In the genomic region with DNA sequence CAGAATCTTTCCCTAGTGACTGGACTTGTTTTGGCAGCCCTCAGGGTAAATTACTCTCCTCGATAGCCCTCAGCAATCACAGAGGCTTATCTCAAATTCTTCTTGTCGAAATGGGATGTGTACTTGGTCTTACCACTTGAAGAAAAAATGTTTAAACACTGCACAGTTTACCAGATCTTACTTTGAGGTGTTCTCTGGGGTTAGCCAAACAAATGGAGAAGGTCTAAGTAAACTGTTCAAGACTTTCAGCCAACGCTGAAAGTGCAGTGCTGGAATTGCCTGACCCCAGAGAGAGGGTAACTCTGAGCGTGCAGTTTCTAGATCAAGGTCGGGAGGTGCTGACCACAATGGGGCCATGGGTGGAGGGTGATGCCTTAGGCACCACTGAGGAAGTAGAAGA, we compare ENCODE assay signal across 16 cellular contexts. TPM values are rescaled to one million over a fixed set of nuclear protein-coding genes. Genes with fewer than 3 reads are reported as not detected.
DNase-seq lines count a peak whose midpoint lies in the region; ATAC-seq and TF ChIP-seq lines count a peak whose summit lies in the region.
"Had no signal": no experiment of that assay in that cellular context is flagged by ENCODE, and none has a peak within 500 bp of the region (broad histone marks: within the 10 kb centered on the region; RNA-seq: fewer than 3 reads in every experiment).

No MANE protein-coding gene starts in this region.

- H3K36me3 ChIP-seq in hepatocyte (replicated peaks; ENCODE audit: insufficient read depth, low read depth) (no peaks in the 10 kb centered on the region), A673 (ENCODE audit: insufficient read depth, low read length, poor library complexity, severe bottlenecking) (no peaks in the 10 kb centered on the region)
- H3K36me3 ChIP-seq: MG63, neutrophil had no signal

- intact Hi-C loops in A673 (cut with micrococcal nuclease; ENCODE audit: unreplicated experiment) = loop anchor here (2.0 to 10.0 kb wide), 2 partner anchors 273 to 477 kb away; no protein-coding TSS in a partner anchor

- H3K4me3 Mint-ChIP-seq in T-helper 17 cell = no peak overlapping the region
- H3K4me3 Mint-ChIP-seq in stimulated activated naive CD8-positive, alpha-beta T cell treated with anti-CD3 and anti-CD28 coated beads, Interleukin-15, Interleukin-2, amounts not matched to agents 100 ng/mL and 50 ng/mL, for 24 hours = peak overlapping the region; percentile 1
- H3K4me3 Mint-ChIP-seq: activated naive CD4-positive, alpha-beta T cell treated with anti-CD3 and anti-CD28 coated beads, Interleukin-2, amount 10 ng/mL, durations not matched to agents 7 days and 5 days had no signal

- 12% methylated on average over 5 of the region's 5 CpGs for WGBS in hepatocyte (ENCODE audit: low lambda C conversion rate, missing lambda C conversion rate)

- H3K9me2 ChIP-seq in hepatocyte (replicated peaks; ENCODE audit: insufficient read depth) = no peaks in the 10 kb centered on the region

- no peaks in the 10 kb centered on the region for H3K27me3 ChIP-seq in hepatocyte
- H3K27me3 ChIP-seq in A673 (replicated peaks; ENCODE audit: insufficient read depth, low read depth, low read length, poor library complexity) = no peaks in the 10 kb centered on the region
- H3K27me3 ChIP-seq: MG63 had no signal

- peak overlapping the region; percentile 30 for H3K4me2 ChIP-seq in hepatocyte
- H3K4me2 ChIP-seq: A549 had no signal

- BruUV-seq in A673 (replicated peaks; lab: Mats Ljungman, UMichigan) = no TSS peak

- POLR2A ChIA-PET in A673 (lab: Charles Lee; ENCODE audit: low non-redundant PET) = no interaction called here

- ATAC-seq in T-helper 17 cell (peak; percentile 78), HG03520 (IDR thresholded peaks at IDR 0.05; ENCODE audit: unreplicated experiment) (no peak)
- ATAC-seq: left lobe of liver had no signal

- no peaks in the 10 kb centered on the region for H3K9me3 Mint-ChIP-seq in stimulated activated naive CD8-positive, alpha-beta T cell treated with anti-CD3 and anti-CD28 coated beads, Interleukin-15, Interleukin-2, amounts not matched to agents 100 ng/mL and 50 ng/mL, for 24 hours
- H3K9me3 Mint-ChIP-seq: activated naive CD4-positive, alpha-beta T cell treated with anti-CD3 and anti-CD28 coated beads, Interleukin-2, amount 10 ng/mL, durations not matched to agents 7 days and 5 days had no signal

- H3K9me3 ChIP-seq in T-helper 17 cell (ENCODE audit: control insufficient read depth, low read length, poor library complexity, severe bottlenecking) (no peaks in the 10 kb centered on the region), hepatocyte (ENCODE audit: low read depth) (no peaks in the 10 kb centered on the region), A673 (ENCODE audit: low read depth, low read length, poor library complexity, severe bottlenecking) (no peaks in the 10 kb centered on the region)
- H3K9me3 ChIP-seq: A549, MG63, neutrophil had no signal

- H3K4me1 ChIP-seq in hepatocyte (ENCODE audit: insufficient read depth) = peaks cover 25% of the 10 kb centered on the region
- peaks cover 9% of the 10 kb centered on the region for H3K4me1 ChIP-seq in A673 (ENCODE audit: insufficient read depth, low read length, poor library complexity, severe bottlenecking)
- H3K4me1 ChIP-seq: A549 had no signal

- no peak for TF ChIP-seq CTCF in hepatocyte (IDR thresholded peaks at IDR 0.05; ENCODE audit: poor library complexity)
- TF ChIP-seq CTCF in GM20000 (IDR thresholded peaks at IDR 0.05; ENCODE audit: extremely low read depth, missing control alignments) = no peak
- no peak for TF ChIP-seq CTCF in A673 (conservative IDR thresholded peaks at IDR 0.05; ENCODE audit: low read depth, low read length)

- DNase-seq in SKM-1 treated with dmso at 0.1 percent for 144 hours (lab: John Stamatoyannopoulos, UW; ENCODE audit: unreplicated experiment) (peak; percentile 33), SKM-1 (lab: John Stamatoyannopoulos, UW; ENCODE audit: unreplicated experiment) (no peak), T-helper 17 cell (no peak), hepatocyte (ENCODE audit: low spot score) (no peak), GM20000 (ENCODE audit: low spot score) (no peak), A673 (ENCODE audit: low spot score) (no peak)
- DNase-seq: activated CD4-positive, alpha-beta T cell treated with anti-CD3 and anti-CD28 coated beads, Interleukin-2, amount 50 U/mL, for 1 hour; activated naive CD4-positive, alpha-beta T cell treated with anti-CD3 and anti-CD28 coated beads, Interleukin-2, amount 10 ng/mL, durations not matched to agents 7 days and 5 days; Calu3; MG63 had no signal

- H3K27ac Mint-ChIP-seq in T-helper 17 cell = no peak overlapping the region
- no peak overlapping the region for H3K27ac Mint-ChIP-seq in stimulated activated naive CD8-positive, alpha-beta T cell treated with anti-CD3 and anti-CD28 coated beads, Interleukin-15, Interleukin-2, amounts not matched to agents 100 ng/mL and 50 ng/mL, for 24 hours
- H3K27ac Mint-ChIP-seq: activated naive CD4-positive, alpha-beta T cell treated with anti-CD3 and anti-CD28 coated beads, Interleukin-2, amount 10 ng/mL, durations not matched to agents 7 days and 5 days had no signal

- H3K36me3 Mint-ChIP-seq in T-helper 17 cell (ENCODE audit: low read depth) = no peaks in the 10 kb centered on the region
- no peaks in the 10 kb centered on the region for H3K36me3 Mint-ChIP-seq in stimulated activated naive CD8-positive, alpha-beta T cell treated with anti-CD3 and anti-CD28 coated beads, Interleukin-15, Interleukin-2, amounts not matched to agents 100 ng/mL and 50 ng/mL, for 24 hours (ENCODE audit: low read depth)
- H3K36me3 Mint-ChIP-seq: activated naive CD4-positive, alpha-beta T cell treated with anti-CD3 and anti-CD28 coated beads, Interleukin-2, amount 10 ng/mL, durations not matched to agents 7 days and 5 days had no signal

- CTCF ChIA-PET in A673 (lab: Charles Lee) = no interaction called here

- H3K27me3 Mint-ChIP-seq in T-helper 17 cell = peaks cover 17% of the 10 kb centered on the region
- H3K27me3 Mint-ChIP-seq in stimulated activated naive CD8-positive, alpha-beta T cell treated with anti-CD3 and anti-CD28 coated beads, Interleukin-15, Interleukin-2, amounts not matched to agents 100 ng/mL and 50 ng/mL, for 24 hours = peaks cover 4% of the 10 kb centered on the region

- no peaks in the 10 kb centered on the region for H4K20me1 ChIP-seq in hepatocyte (ENCODE audit: insufficient read depth, poor library complexity, severe bottlenecking)

- no peaks in the 10 kb centered on the region for H3K79me2 ChIP-seq in hepatocyte

- H3K4me3 ChIP-seq in hepatocyte (no peak overlapping the region), A673 (ENCODE audit: low read depth, low read length, poor library complexity, severe bottlenecking) (no peak overlapping the region)
- H3K4me3 ChIP-seq: A549, MG63 had no signal

- peaks cover 16% of the 10 kb centered on the region for H3K4me1 Mint-ChIP-seq in T-helper 17 cell
- peaks cover 39% of the 10 kb centered on the region for H3K4me1 Mint-ChIP-seq in stimulated activated naive CD8-positive, alpha-beta T cell treated with anti-CD3 and anti-CD28 coated beads, Interleukin-15, Interleukin-2, amounts not matched to agents 100 ng/mL and 50 ng/mL, for 24 hours (ENCODE audit: low read depth)

- H2AFZ ChIP-seq in hepatocyte = no peak overlapping the region

- H3K27ac ChIP-seq in hepatocyte (peak overlapping the region; percentile 43), A673 (ENCODE audit: low read depth, low read length, poor library complexity, severe bottlenecking) (no peak overlapping the region)
- H3K27ac ChIP-seq: A549, HL-60, neutrophil had no signal

RNA-seq across cellular contexts. Expression of a gene that starts 39.2 kb away (rescaled TPM):
- total RNA-seq in T-helper 17 cell (100 to 1,000 TPM; 191 to 229 TPM), hepatocyte (69.4 and 76.0 TPM in 2 replicates), A673 (2021) (22.4 and 24.5 TPM in 2 replicates)
- 85.7 and 86.5 TPM in 2 replicates for polyA plus RNA-seq in hepatocyte
